In the genomic region with DNA sequence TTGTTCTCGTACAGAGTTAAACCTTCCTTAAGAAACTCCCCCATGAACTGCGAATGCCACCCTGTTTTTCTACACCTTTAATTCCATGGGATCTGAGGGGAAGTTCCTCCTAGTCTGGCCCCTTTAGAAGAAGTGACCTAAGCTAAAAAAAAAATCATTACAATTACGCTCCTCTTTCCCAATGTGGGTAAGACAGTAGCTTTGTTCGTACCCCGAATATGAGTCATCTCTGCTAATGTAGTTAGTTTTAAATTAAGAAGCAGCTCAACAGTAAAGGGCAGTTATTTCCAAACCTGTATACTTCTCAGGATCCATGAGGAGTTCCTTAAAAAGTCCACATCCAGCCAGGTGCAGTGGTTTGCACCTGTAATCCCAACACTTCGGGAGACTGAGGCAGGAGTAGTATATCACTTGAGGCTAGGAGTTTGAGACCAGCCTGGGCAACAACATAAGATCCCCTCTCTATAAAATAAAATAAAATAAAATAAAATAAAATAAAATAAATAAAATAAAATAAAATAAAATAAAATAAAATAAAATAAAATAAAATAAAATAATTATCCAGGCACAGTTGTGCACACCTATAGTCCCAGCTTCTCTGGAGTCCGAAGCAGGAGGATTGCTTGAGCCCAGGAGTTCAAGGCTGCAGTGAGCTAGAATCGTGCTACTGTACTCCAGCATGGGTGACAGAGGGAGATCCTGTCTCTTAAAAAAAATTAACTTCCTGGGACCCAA, we compare ENCODE assay signal across 31 cellular contexts. TPM values are rescaled to one million over a fixed set of nuclear protein-coding genes. Genes with fewer than 3 reads are reported as not detected.
A peak's percentile ranks its signal among the peaks of the same experiment; 100 is the strongest.
DNase-seq lines count a peak whose midpoint lies in the region; ATAC-seq, FAIRE-seq and TF ChIP-seq lines count a peak whose summit lies in the region.
"Had no signal": no experiment of that assay in that cellular context is flagged by ENCODE, and none has a peak within 500 bp of the region (broad histone marks: within the 10 kb centered on the region; RNA-seq: fewer than 3 reads in every experiment).

No MANE protein-coding gene starts in this region.

- TF ChIP-seq RAD21 in A549 (conservative IDR thresholded peaks at IDR 0.05 in 1 of 2, IDR thresholded peaks at IDR 0.05 in 1 of 2) = no peak

- TF ChIP-seq EP300 in A549 (IDR thresholded peaks at IDR 0.05) = no peak

- no peaks in the 10 kb centered on the region for H3K79me1 ChIP-seq in neuronal stem cell (ENCODE audit: low read depth, low read length)

- POLR2A ChIA-PET in A549 (lab: Yijun Ruan, JAX) = interaction anchor here (0.7 kb wide), 1 partner anchor 40 kb away, joined by 3 read pairs; no protein-coding TSS in a partner anchor
- POLR2A ChIA-PET in RWPE1 (lab: Yijun Ruan, JAX; ENCODE audit: low non-redundant PET) = no interaction called here

- H3K14ac ChIP-seq in neuronal stem cell (ENCODE audit: low read length) = no peak overlapping the region

- no peak for DNase-seq in A549 (ENCODE audit: low read depth in 1 of 2, low spot score in 1 of 2)
- DNase-seq in M059J (ENCODE audit: low read depth) = peak; percentile 54
- DNase-seq in RWPE1 (ENCODE audit: low spot score) = peak; percentile 13
- peak; percentile 72 for DNase-seq in fibroblast of villous mesenchyme (ENCODE audit: low read depth)
- no peak for DNase-seq in mucosa of descending colon
- no peak for DNase-seq in cerebellar nuclear complex (lab: John Stamatoyannopoulos, UW)
- no peak for DNase-seq in activated gamma-delta T cell treated with Interleukin-2 at 50 U/mL for 16 hours
- no peak for DNase-seq in neuronal stem cell (ENCODE audit: low spot score)
- DNase-seq: activated CD4-positive, alpha-beta T cell treated with anti-CD3 and anti-CD28 coated beads for 36 hours; activated naive CD4-positive, alpha-beta T cell treated with anti-CD3 and anti-CD28 coated beads, Interleukin-2, amount 10 ng/mL, durations not matched to agents 7 days and 5 days; activated T-cell treated with anti-CD3 and anti-CD28 coated beads, Interleukin-2, amount 50 U/mL, for 48 hours; effector memory CD4-positive, alpha-beta T cell; GOT3; islet precursor cell; lower lobe of right lung; NCI-H1436 treated with DMSO at 0.1 percent for 48 hours; NCI-H524 treated with DMSO at 0.1 percent for 48 hours; psoas muscle; SHP77; stimulated activated CD4-positive, alpha-beta T cell treated with anti-CD3 and anti-CD28 coated beads, Interleukin-4, amount 100 ng/mL, for 24 hours; stimulated activated naive CD4-positive, alpha-beta T cell treated with Interleukin-2 at 50 U/mL for 16 hours had no signal

- no peak overlapping the region for H3K23ac ChIP-seq in neuronal stem cell (ENCODE audit: low read depth, low read length, poor library complexity)

- TF ChIP-seq POLR2A in A549 (IDR thresholded peaks at IDR 0.05; ENCODE audit: low read length) = no peak

- no peak overlapping the region for H2AFZ ChIP-seq in neuronal stem cell (ENCODE audit: low read length)

- intact Hi-C loops in mucosa of descending colon (cut with DNase I, micrococcal nuclease) = no loop called here

- no peak overlapping the region for H4K8ac ChIP-seq in neuronal stem cell (ENCODE audit: low read depth, low read length)

- H3K27me3 ChIP-seq in neuronal stem cell (ENCODE audit: control insufficient read depth in 3 of 3, insufficient read depth in 3 of 3, low read depth in 1 of 3, low read length in 3 of 3) = no peaks in the 10 kb centered on the region
- H3K27me3 ChIP-seq: ascending aorta, BLaER1, gastroesophageal sphincter had no signal

- no peak overlapping the region for H3K4me2 ChIP-seq in A549
- H3K4me2 ChIP-seq in neuronal stem cell (ENCODE audit: insufficient read depth, low read length, poor library complexity, severe bottlenecking) = no peak overlapping the region
- H3K4me2 ChIP-seq: BLaER1 had no signal

- 88% methylated on average over 8 of the region's 8 CpGs for WGBS in A549 (ENCODE audit: missing lambda C conversion rate)
- no CpG with 5 or more reads among the region's 8 CpGs for WGBS in neuronal stem cell (ENCODE audit: extremely low coverage in 2 of 2, insufficient read length in 2 of 2, insufficient replicate concordance in 1 of 2), 2 donors

- ATAC-seq in A549 = no peak
- ATAC-seq in mucosa of descending colon = no peak
- ATAC-seq: activated CD4-positive, alpha-beta T cell treated with anti-CD3 and anti-CD28 coated beads for 36 hours; gastroesophageal sphincter; HepG2; psoas muscle had no signal

- no peak overlapping the region for H2BK120ac ChIP-seq in neuronal stem cell (ENCODE audit: low read depth, low read length)

- H3K36me3 ChIP-seq in mucosa of descending colon (ENCODE audit: low read depth) (no peaks in the 10 kb centered on the region), neuronal stem cell (replicated peaks in 1 of 2; ENCODE audit: control insufficient read depth in 2 of 2, insufficient read depth in 2 of 2, low read length in 2 of 2) (no peaks in the 10 kb centered on the region)
- H3K36me3 ChIP-seq: ascending aorta, BLaER1, gastroesophageal sphincter, lower lobe of right lung had no signal

- no peak overlapping the region for H3K4me3 ChIP-seq in A549
- no peak overlapping the region for H3K4me3 ChIP-seq in fibroblast of villous mesenchyme (ENCODE audit: low read depth, low read length)
- no peak overlapping the region for H3K4me3 ChIP-seq in mucosa of descending colon
- H3K4me3 ChIP-seq in neuronal stem cell (ENCODE audit: low read length in 2 of 2) = no peak overlapping the region
- H3K4me3 ChIP-seq: ascending aorta, BLaER1, gastroesophageal sphincter, lower lobe of right lung, psoas muscle, skin epidermis had no signal

- H3K9ac ChIP-seq in neuronal stem cell (ENCODE audit: low read depth, low read length, poor library complexity) = no peak overlapping the region
- H3K9ac ChIP-seq: BLaER1 had no signal

- H2AK5ac ChIP-seq in neuronal stem cell (ENCODE audit: low read depth, low read length) = no peak overlapping the region

- H3K4ac ChIP-seq in neuronal stem cell (ENCODE audit: low read length) = no peak overlapping the region

- H3K9me3 ChIP-seq in A549 (peaks cover 25% of the 10 kb centered on the region), mucosa of descending colon (peaks cover 13% of the 10 kb centered on the region), neuronal stem cell (replicated peaks in 1 of 2; ENCODE audit: control insufficient read depth in 2 of 2, insufficient read depth in 1 of 2, low read depth in 1 of 2, low read length in 2 of 2) (peaks cover 3 to 6% of the 10 kb centered on the region in 2 donors)

- H2BK5ac ChIP-seq in neuronal stem cell (ENCODE audit: low read length) = no peak overlapping the region

- H2BK15ac ChIP-seq in neuronal stem cell (ENCODE audit: low read length) = no peak overlapping the region

- H3K27ac ChIP-seq in A549 = peak overlapping the region; percentile 72 to 78; a peak in 5 of 6 replicates
- H3K27ac ChIP-seq in RWPE1 = no peak overlapping the region
- no peak overlapping the region for H3K27ac ChIP-seq in neuronal stem cell (replicated peaks; ENCODE audit: low read length)
- H3K27ac ChIP-seq: ascending aorta, BLaER1, gastroesophageal sphincter, lower lobe of right lung, psoas muscle, skin epidermis had no signal

- no peak overlapping the region for H2BK12ac ChIP-seq in neuronal stem cell (ENCODE audit: low read length)

- H3K4me1 ChIP-seq in A549 (peaks cover 29% of the 10 kb centered on the region), mucosa of descending colon (ENCODE audit: low read depth) (no peaks in the 10 kb centered on the region), neuronal stem cell (ENCODE audit: control insufficient read depth in 2 of 2, insufficient read depth in 1 of 2, low read depth in 1 of 2, low read length in 2 of 2) (no peaks in the 10 kb centered on the region)
- H3K4me1 ChIP-seq: ascending aorta, lower lobe of right lung, psoas muscle had no signal

- no peak for TF ChIP-seq CTCF in A549 (IDR thresholded peaks at IDR 0.05)
- no peak for TF ChIP-seq CTCF in RWPE1 (conservative IDR thresholded peaks at IDR 0.05; ENCODE audit: low read depth)
- TF ChIP-seq CTCF in fibroblast of villous mesenchyme (IDR thresholded peaks at IDR 0.05; ENCODE audit: insufficient read depth, low read depth, low read length) = no peak
- TF ChIP-seq CTCF in mucosa of descending colon (IDR thresholded peaks at IDR 0.05) = no peak

- no peak for FAIRE-seq in A549 (lab: Jason Lieb, UNC)
- FAIRE-seq: colon, HepG2 had no signal

- CTCF ChIA-PET in A549 (lab: Yijun Ruan, JAX) = interaction anchor here (0.9 to 2.0 kb wide), 3 partner anchors 10 to 150 kb away, joined by 3 to 10 read pairs (median 3); no protein-coding TSS in a partner anchor
- CTCF ChIA-PET in RWPE1 (lab: Yijun Ruan, JAX) = interaction anchor here (0.6 to 1.3 kb wide), 3 partner anchors 10 to 422 kb away, joined by 3 to 4 read pairs (median 3); no protein-coding TSS in a partner anchor

- H3K18ac ChIP-seq in neuronal stem cell (ENCODE audit: low read length) = no peak overlapping the region

- H4K91ac ChIP-seq in neuronal stem cell (ENCODE audit: low read depth, low read length, poor library complexity) = no peak overlapping the region

RNA-seq across cellular contexts. Expression of a gene that starts 26.1 kb away (rescaled TPM):
- polyA plus RNA-seq in A549 (2011; rRNA removed) = not detected in 2 replicates
- polyA plus RNA-seq in A549 (2012; cell fraction: cytosol; rRNA removed) = not detected in 2 replicates
- polyA plus RNA-seq in A549 (2012; cell fraction: nucleus; rRNA removed) = not detected in 2 replicates
- polyA plus RNA-seq in A549 (2017; fragmentation: RNase III; extraction: RNeasy Plus Mini Kit Qiagen cat#74134 plus additional on column Dnase treatment) = not detected in 3 replicates
- polyA minus RNA-seq in A549 (2011; rRNA and poly(A)+ RNA removed) = not detected in 2 replicates
- not detected in 2 replicates for total RNA-seq in M059J (2014; rRNA removed; shearing (Covaris generic))
- total RNA-seq in fibroblast of villous mesenchyme = not detected in 2 replicates
- total RNA-seq in mucosa of descending colon = under 1 TPM in 2 of 3 donors, not detected in 1; 0.16 to 0.27 TPM
- 0.10 TPM for polyA plus RNA-seq in neuronal stem cell (2013, experiment 1 of 2)
- polyA plus RNA-seq in neuronal stem cell (2013, experiment 2 of 2) = 0.10 TPM
- total RNA-seq: A673; activated CD4-positive, alpha-beta T cell treated with anti-CD3 and anti-CD28 coated beads for 36 hours; activated CD8-positive, alpha-beta memory T cell treated with anti-CD3 and anti-CD28 coated beads for 36 hours; ascending aorta; HepG2; lower lobe of right lung; psoas muscle had no signal
- polyA plus RNA-seq: HepG2 had no signal

RNA-seq across cellular contexts. Expression of a gene that starts 53.2 kb away (rescaled TPM):
- 48.7 and 76.4 TPM in 2 replicates for polyA plus RNA-seq in A549 (2011; rRNA removed)
- polyA plus RNA-seq in A549 (2012; cell fraction: cytosol; rRNA removed) = 9.6 and 16.7 TPM in 2 replicates
- polyA plus RNA-seq in A549 (2012; cell fraction: nucleus; rRNA removed) = 7.3 and 11.0 TPM in 2 replicates
- 23.6 to 34.1 TPM (median 27.9 TPM) in 3 replicates for polyA plus RNA-seq in A549 (2017; fragmentation: RNase III; extraction: RNeasy Plus Mini Kit Qiagen cat#74134 plus additional on column Dnase treatment)
- 153 and 165 TPM in 2 replicates for polyA minus RNA-seq in A549 (2011; rRNA and poly(A)+ RNA removed)
- total RNA-seq in M059J (2014; rRNA removed; shearing (Covaris generic)) = 1.7 and 2.5 TPM in 2 replicates
- 0.32 and 0.43 TPM in 2 replicates for total RNA-seq in fibroblast of villous mesenchyme
- 10 to 100 TPM in 1 of 3 donors, 1 to 10 TPM in 2; 5.8 to 28.2 (median 7.4) TPM for total RNA-seq in mucosa of descending colon
- not detected for polyA plus RNA-seq in neuronal stem cell (2013, experiment 1 of 2)
- not detected for polyA plus RNA-seq in neuronal stem cell (2013, experiment 2 of 2)
- total RNA-seq: A673; activated CD4-positive, alpha-beta T cell treated with anti-CD3 and anti-CD28 coated beads for 36 hours; activated CD8-positive, alpha-beta memory T cell treated with anti-CD3 and anti-CD28 coated beads for 36 hours; ascending aorta had no signal

RNA-seq across cellular contexts. Expression of a gene that starts 57.1 kb away (rescaled TPM):
- not detected in 2 replicates for polyA plus RNA-seq in A549 (2011; rRNA removed)
- 0.08 TPM in 1 of 2 replicates, not detected in the other for polyA plus RNA-seq in A549 (2012; cell fraction: cytosol; rRNA removed)
- polyA plus RNA-seq in A549 (2012; cell fraction: nucleus; rRNA removed) = 0.23 TPM in 1 of 2 replicates, not detected in the other
- not detected in 3 replicates for polyA plus RNA-seq in A549 (2017; fragmentation: RNase III; extraction: RNeasy Plus Mini Kit Qiagen cat#74134 plus additional on column Dnase treatment)
- polyA minus RNA-seq in A549 (2011; rRNA and poly(A)+ RNA removed) = not detected in 2 replicates
- not detected in 2 replicates for total RNA-seq in M059J (2014; rRNA removed; shearing (Covaris generic))
- total RNA-seq in fibroblast of villous mesenchyme = not detected in 2 replicates
- not detected for total RNA-seq in mucosa of descending colon
- polyA plus RNA-seq in neuronal stem cell (2013, experiment 1 of 2) = not detected
- polyA plus RNA-seq in neuronal stem cell (2013, experiment 2 of 2) = not detected
- total RNA-seq: A673; activated CD4-positive, alpha-beta T cell treated with anti-CD3 and anti-CD28 coated beads for 36 hours; activated CD8-positive, alpha-beta memory T cell treated with anti-CD3 and anti-CD28 coated beads for 36 hours; ascending aorta; gastroesophageal sphincter; HepG2; lower lobe of right lung; psoas muscle had no signal
- polyA plus RNA-seq: esophagus, HepG2, psoas muscle, thymus had no signal

Comparison
In these comparisons a context has a peak if more than half of its experiments do, and no peak if none do; other contexts are left out.
1. DNase-seq: peak in M059J (single experiment), RWPE1 (single experiment) and fibroblast of villous mesenchyme (single experiment); none in A549 (0 of 2), mucosa of descending colon (0 of 3), cerebellar nuclear complex (0 of 2), activated gamma-delta T cell treated with Interleukin-2 at 50 U/mL for 16 hours (single experiment) and neuronal stem cell (single experiment).
2. H3K27ac ChIP-seq: peak in A549 (2 of 2); none in RWPE1 (single experiment) and neuronal stem cell (single experiment).